8 cellular contexts compared by ENCODE assay signal in genomic region chr11:100925935-100926334, GRCh38.
DNase-seq lines count a peak whose midpoint lies in the region; ATAC-seq and TF ChIP-seq lines count a peak whose summit lies in the region.

No MANE protein-coding gene starts in this region.

- no peak overlapping the region for H3K4me3 ChIP-seq in GM12865 (ENCODE audit: low read depth, low read length)

- H3K27ac ChIP-seq in epithelial cell of prostate = no peak overlapping the region

- ATAC-seq in GM21723 (IDR thresholded peaks at IDR 0.05; ENCODE audit: unreplicated experiment) (peak; percentile 75), HG03571 (IDR thresholded peaks at IDR 0.05; ENCODE audit: unreplicated experiment) (peak; percentile 74)

- TF ChIP-seq CTCF in GM12865 (IDR thresholded peaks at IDR 0.05; ENCODE audit: insufficient read depth, low read depth, low read length, missing control alignments) = no peak

- DNase-seq in GM12865 (ENCODE audit: low read depth) (peak; percentile 65), epithelial cell of prostate (ENCODE audit: low read depth, low spot score) (peak; percentile 14), cortex of kidney (lab: John Stamatoyannopoulos, UW) (no peak), SKM-1 (lab: John Stamatoyannopoulos, UW; ENCODE audit: unreplicated experiment) (no peak), COLO668 (lab: John Stamatoyannopoulos, UW; ENCODE audit: unreplicated experiment) (no peak)
- no peak for DNase-seq in activated naive CD4-positive, alpha-beta T cell (lab: John Stamatoyannopoulos, UW)

Comparison
In these comparisons a context has a peak if more than half of its experiments do, and no peak if none do; other contexts are left out.
1. DNase-seq: peak in GM12865 (single experiment) and epithelial cell of prostate (single experiment); none in cortex of kidney (single experiment), SKM-1 (single experiment), activated naive CD4-positive, alpha-beta T cell (0 of 4) and COLO668 (single experiment).